Comparison of ENCODE assay signal across 14 cellular contexts in genomic region chr5:138662599-138662998, GRCh38.
DNase-seq lines count a peak whose midpoint lies in the region; ATAC-seq, FAIRE-seq and TF ChIP-seq lines count a peak whose summit lies in the region.
"Had no signal": no experiment of that assay in that cellular context is flagged by ENCODE, and none has a peak within 500 bp of the region (broad histone marks: within the 10 kb centered on the region; RNA-seq: fewer than 3 reads in every experiment).

No MANE protein-coding gene starts in this region.

- 89% methylated on average over 6 of the region's 6 CpGs for WGBS in right cardiac atrium

- POLR2A ChIA-PET in activated CD8-positive, alpha-beta T cell treated with anti-CD3 and anti-CD28 coated beads for 36 hours (lab: Charles Lee), result no interaction called here

- peak overlapping the region; percentile 64 for H3K4me2 ChIP-seq in Karpas-422 (ENCODE audit: low read depth, low read length, poor library complexity, severe bottlenecking)

- H3K9me2 ChIP-seq in Karpas-422 (replicated peaks; ENCODE audit: insufficient read depth, low read length), result no peaks in the 10 kb centered on the region

- peaks cover 78% of the 10 kb centered on the region for H3K27me3 Mint-ChIP-seq in CD4-positive, CD25-positive, alpha-beta regulatory T cell
- H3K27me3 Mint-ChIP-seq in activated CD8-positive, alpha-beta T cell treated with anti-CD3 and anti-CD28 coated beads for 36 hours, result peaks cover 85% of the 10 kb centered on the region
- no peaks in the 10 kb centered on the region for H3K27me3 Mint-ChIP-seq in osteocyte (ENCODE audit: unreplicated experiment)

- no peak overlapping the region for H2AFZ ChIP-seq in Karpas-422 (ENCODE audit: low read length)

- H3K36me3 Mint-ChIP-seq in CD4-positive, CD25-positive, alpha-beta regulatory T cell, result no peaks in the 10 kb centered on the region
- no peaks in the 10 kb centered on the region for H3K36me3 Mint-ChIP-seq in activated CD8-positive, alpha-beta T cell treated with anti-CD3 and anti-CD28 coated beads for 36 hours (ENCODE audit: low read depth)
- no peaks in the 10 kb centered on the region for H3K36me3 Mint-ChIP-seq in osteocyte (ENCODE audit: unreplicated experiment)

- peak overlapping the region; percentile 18 for H3K4me3 ChIP-seq in CD4-positive, CD25-positive, alpha-beta regulatory T cell (ENCODE audit: low read depth, low read length)
- H3K4me3 ChIP-seq in Karpas-422 (ENCODE audit: low read length) (no peak overlapping the region), kidney (ENCODE audit: low read length in 2 of 2) (no peak overlapping the region), right cardiac atrium (ENCODE audit: low read length) (no peak overlapping the region)
- H3K4me3 ChIP-seq: SJSA1, spleen had no signal

- no peaks in the 10 kb centered on the region for H3K36me3 ChIP-seq in CD4-positive, CD25-positive, alpha-beta regulatory T cell (ENCODE audit: control insufficient read depth, insufficient read depth, low read length)
- no peaks in the 10 kb centered on the region for H3K36me3 ChIP-seq in Karpas-422 (ENCODE audit: insufficient read depth, low read length)
- no peaks in the 10 kb centered on the region for H3K36me3 ChIP-seq in kidney (ENCODE audit: control insufficient read depth in 1 of 2, insufficient read depth in 2 of 2, low read length in 2 of 2)
- H3K36me3 ChIP-seq: SJSA1, spleen had no signal

- no peaks in the 10 kb centered on the region for H4K20me1 ChIP-seq in Karpas-422 (ENCODE audit: insufficient read depth, low read depth, low read length)

- TF ChIP-seq CTCF in activated CD8-positive, alpha-beta T cell treated with anti-CD3 and anti-CD28 coated beads for 36 hours (IDR thresholded peaks at IDR 0.05), result no peak
- TF ChIP-seq CTCF in kidney (IDR thresholded peaks at IDR 0.05; ENCODE audit: borderline replicate concordance, extremely low read depth, insufficient read depth) (no peak), osteocyte (IDR thresholded peaks at IDR 0.05) (no peak)

- DNase-seq in CD4-positive, CD25-positive, alpha-beta regulatory T cell, result peak in 1 of 3 donors; percentile 44
- DNase-seq in Karpas-422 (peak; percentile 43), kidney (peak; percentile 45), osteocyte (ENCODE audit: extremely low spot score, unreplicated experiment) (no peak), GF-D8 (lab: John Stamatoyannopoulos, UW) (no peak), right cardiac atrium (no peak), NCI-H2227 treated with DMSO at 0.1 percent for 48 hours (lab: John Stamatoyannopoulos, UW) (no peak)
- peak; percentile 64 for DNase-seq in activated CD8-positive, alpha-beta T cell treated with anti-CD3 and anti-CD28 coated beads for 36 hours
- DNase-seq: activated gamma-delta T cell; effector CD4-positive, alpha-beta T cell; hypothalamus; NCI-H187; spleen had no signal

- intact Hi-C loops in activated CD8-positive, alpha-beta T cell treated with anti-CD3 and anti-CD28 coated beads for 36 hours (cut with micrococcal nuclease), result no loop called here
- intact Hi-C loops in kidney (cut with DNase I) (no loop called here), right cardiac atrium (cut with DNase I) (loop anchor here in 1 of 4 donors (2.0 kb wide), 1 partner anchor 48 kb away; no protein-coding TSS in a partner anchor)

- no peak overlapping the region for H3K9ac ChIP-seq in Karpas-422 (ENCODE audit: low read length)
- no peak overlapping the region for H3K9ac ChIP-seq in kidney (ENCODE audit: low read length in 2 of 2)

- CTCF ChIA-PET in activated CD8-positive, alpha-beta T cell treated with anti-CD3 and anti-CD28 coated beads for 36 hours (lab: Charles Lee), result interaction anchor here (1.0 kb wide), 1 partner anchor 127 kb away, joined by 3 read pairs; no protein-coding TSS in a partner anchor

- H3K27ac ChIP-seq in CD4-positive, CD25-positive, alpha-beta regulatory T cell (ENCODE audit: insufficient read depth, low read length, poor library complexity, severe bottlenecking), result no peak overlapping the region
- H3K27ac ChIP-seq in Karpas-422 (ENCODE audit: low read length) (no peak overlapping the region), kidney (ENCODE audit: low read depth in 2 of 2, low read length in 2 of 2) (no peak overlapping the region), right cardiac atrium (ENCODE audit: low read length) (no peak overlapping the region)
- H3K27ac ChIP-seq: SJSA1, spleen had no signal

- H3K9me3 Mint-ChIP-seq in CD4-positive, CD25-positive, alpha-beta regulatory T cell, result peaks cover 0 to 1% (median 0%) of the 10 kb centered on the region in 7 donors
- no peaks in the 10 kb centered on the region for H3K9me3 Mint-ChIP-seq in activated CD8-positive, alpha-beta T cell treated with anti-CD3 and anti-CD28 coated beads for 36 hours
- H3K9me3 Mint-ChIP-seq in osteocyte (ENCODE audit: unreplicated experiment), result no peaks in the 10 kb centered on the region

- peaks cover 13% of the 10 kb centered on the region for H3K4me1 ChIP-seq in CD4-positive, CD25-positive, alpha-beta regulatory T cell (ENCODE audit: control insufficient read depth, insufficient read depth, low read length, poor library complexity, severe bottlenecking)
- peaks cover 18% of the 10 kb centered on the region for H3K4me1 ChIP-seq in Karpas-422 (ENCODE audit: low read length)
- peaks cover 0 to 2% of the 10 kb centered on the region in 2 donors for H3K4me1 ChIP-seq in kidney (ENCODE audit: control insufficient read depth in 1 of 2, insufficient read depth in 1 of 2, low read depth in 1 of 2, low read length in 2 of 2)
- H3K4me1 ChIP-seq in right cardiac atrium (ENCODE audit: control insufficient read depth, insufficient read depth, low read length), result peaks cover 6% of the 10 kb centered on the region
- H3K4me1 ChIP-seq: SJSA1 had no signal

- H3K27me3 ChIP-seq in CD4-positive, CD25-positive, alpha-beta regulatory T cell (ENCODE audit: control insufficient read depth, insufficient read depth, low read length), result peaks cover 28% of the 10 kb centered on the region
- H3K27me3 ChIP-seq in Karpas-422 (ENCODE audit: low read length), result no peaks in the 10 kb centered on the region
- H3K27me3 ChIP-seq in right cardiac atrium (ENCODE audit: control insufficient read depth, insufficient read depth), result no peaks in the 10 kb centered on the region
- H3K27me3 ChIP-seq: SJSA1 had no signal

- H3K4me3 Mint-ChIP-seq in CD4-positive, CD25-positive, alpha-beta regulatory T cell, result peak overlapping the region; percentile 10 to 71 (median 42)
- H3K4me3 Mint-ChIP-seq in activated CD8-positive, alpha-beta T cell treated with anti-CD3 and anti-CD28 coated beads for 36 hours, result no peak overlapping the region
- H3K4me3 Mint-ChIP-seq in osteocyte (ENCODE audit: unreplicated experiment), result no peak overlapping the region

- H3K27ac Mint-ChIP-seq in CD4-positive, CD25-positive, alpha-beta regulatory T cell, result no peak overlapping the region
- H3K27ac Mint-ChIP-seq in activated CD8-positive, alpha-beta T cell treated with anti-CD3 and anti-CD28 coated beads for 36 hours, result no peak overlapping the region
- no peak overlapping the region for H3K27ac Mint-ChIP-seq in osteocyte (ENCODE audit: unreplicated experiment)

- no peak for FAIRE-seq in kidney (lab: Jason Lieb, UNC)

- H3K79me2 ChIP-seq in Karpas-422 (ENCODE audit: low read length), result no peaks in the 10 kb centered on the region

- H3K4me1 Mint-ChIP-seq in CD4-positive, CD25-positive, alpha-beta regulatory T cell, result peaks cover 0 to 32% (median 15%) of the 10 kb centered on the region in 4 donors
- peaks cover 14% of the 10 kb centered on the region for H3K4me1 Mint-ChIP-seq in activated CD8-positive, alpha-beta T cell treated with anti-CD3 and anti-CD28 coated beads for 36 hours (ENCODE audit: low read depth)
- peaks cover 12% of the 10 kb centered on the region for H3K4me1 Mint-ChIP-seq in osteocyte (ENCODE audit: unreplicated experiment)

- no peaks in the 10 kb centered on the region for H3K9me3 ChIP-seq in CD4-positive, CD25-positive, alpha-beta regulatory T cell (ENCODE audit: control insufficient read depth in 2 of 2, low read length in 2 of 2)
- H3K9me3 ChIP-seq in Karpas-422 (ENCODE audit: low read length) (no peaks in the 10 kb centered on the region), kidney (ENCODE audit: control insufficient read depth in 1 of 2, low read length in 2 of 2) (no peaks in the 10 kb centered on the region), right cardiac atrium (ENCODE audit: control insufficient read depth, low read length) (no peaks in the 10 kb centered on the region)
- H3K9me3 ChIP-seq: SJSA1, spleen had no signal

- peak in 1 of 2 donors; percentile 33 for ATAC-seq in CD4-positive, CD25-positive, alpha-beta regulatory T cell (ENCODE audit: low read depth in 2 of 2)
- ATAC-seq in activated CD8-positive, alpha-beta T cell treated with anti-CD3 and anti-CD28 coated beads for 36 hours, result peak; percentile 63
- no peak for ATAC-seq in right cardiac atrium

Comparison
In these comparisons a context has a peak if more than half of its experiments do, and no peak if none do; other contexts are left out.
1. DNase-seq: peak in Karpas-422 (single experiment), activated CD8-positive, alpha-beta T cell treated with anti-CD3 and anti-CD28 coated beads for 36 hours (single experiment) and kidney (single experiment); none in osteocyte (single experiment), GF-D8 (single experiment), right cardiac atrium (0 of 3) and NCI-H2227 treated with DMSO at 0.1 percent for 48 hours (single experiment).
2. H3K4me3 Mint-ChIP-seq: peak in CD4-positive, CD25-positive, alpha-beta regulatory T cell (4 of 4); none in activated CD8-positive, alpha-beta T cell treated with anti-CD3 and anti-CD28 coated beads for 36 hours (single experiment) and osteocyte (single experiment).